In genomic region chr2:230575640-230576324, GRCh38 we compare ENCODE assay signal across 9 cellular contexts.
DNase-seq lines count a peak whose midpoint lies in the region; ATAC-seq and TF ChIP-seq lines count a peak whose summit lies in the region.
"Had no signal": no experiment of that assay in that cellular context is flagged by ENCODE, and none has a peak within 500 bp of the region (broad histone marks: within the 10 kb centered on the region; RNA-seq: fewer than 3 reads in every experiment).

No MANE protein-coding gene starts in this region.

- H3K4me1 Mint-ChIP-seq in activated CD4-positive, alpha-beta T cell treated with anti-CD3 and anti-CD28 coated beads for 36 hours, result peaks cover 9% of the 10 kb centered on the region
- peaks cover 4% of the 10 kb centered on the region for H3K4me1 Mint-ChIP-seq in endothelial cell (ENCODE audit: unreplicated experiment)

- H3K27me3 Mint-ChIP-seq in activated CD4-positive, alpha-beta T cell treated with anti-CD3 and anti-CD28 coated beads for 36 hours, result no peaks in the 10 kb centered on the region
- peaks cover 8% of the 10 kb centered on the region for H3K27me3 Mint-ChIP-seq in endothelial cell (ENCODE audit: unreplicated experiment)

- intact Hi-C loops in activated CD4-positive, alpha-beta T cell treated with anti-CD3 and anti-CD28 coated beads for 36 hours (cut with DNase I, micrococcal nuclease), result no loop called here
- intact Hi-C loops in upper lobe of right lung (cut with DNase I), result no loop called here
- intact Hi-C loops in uterus (cut with DNase I; ENCODE audit: low total_unique reads), result no loop called here

- no peak for TF ChIP-seq POLR2A in uterus (IDR thresholded peaks at IDR 0.05)

- H3K36me3 ChIP-seq in upper lobe of right lung (no peaks in the 10 kb centered on the region), uterus (no peaks in the 10 kb centered on the region), MG63 (no peaks in the 10 kb centered on the region)

- H3K27ac ChIP-seq in upper lobe of right lung (no peak overlapping the region), uterus (no peak overlapping the region)

- no peak overlapping the region for H3K4me3 ChIP-seq in upper lobe of right lung
- H3K4me3 ChIP-seq in uterus, result no peak overlapping the region
- H3K4me3 ChIP-seq in MG63, result no peak overlapping the region

- peaks cover 19% of the 10 kb centered on the region for H3K9me3 Mint-ChIP-seq in activated CD4-positive, alpha-beta T cell treated with anti-CD3 and anti-CD28 coated beads for 36 hours (ENCODE audit: low read depth)
- H3K9me3 Mint-ChIP-seq in endothelial cell (ENCODE audit: unreplicated experiment), result peaks cover 21% of the 10 kb centered on the region

- ATAC-seq in activated CD4-positive, alpha-beta T cell treated with anti-CD3 and anti-CD28 coated beads for 36 hours, result peak; percentile 98
- peak; percentile 54 for ATAC-seq in upper lobe of right lung
- no peak for ATAC-seq in GM18517 (IDR thresholded peaks at IDR 0.05; ENCODE audit: unreplicated experiment)

- POLR2A ChIA-PET in activated CD4-positive, alpha-beta T cell treated with anti-CD3 and anti-CD28 coated beads for 36 hours (lab: Charles Lee), result no interaction called here

- H3K27me3 ChIP-seq in upper lobe of right lung (no peaks in the 10 kb centered on the region), uterus (no peaks in the 10 kb centered on the region), MG63 (no peaks in the 10 kb centered on the region)

- peak; percentile 84 for DNase-seq in activated CD4-positive, alpha-beta T cell treated with anti-CD3 and anti-CD28 coated beads for 36 hours
- DNase-seq in activated CD4-positive, alpha-beta T cell treated with anti-CD3 and anti-CD28 coated beads for 1 hour, result no peak
- DNase-seq in activated CD8-positive, alpha-beta memory T cell treated with anti-CD3 and anti-CD28 coated beads for 1 hour (ENCODE audit: extremely low read depth in 1 of 2, low read depth in 1 of 2), result peak; percentile 29 to 32
- DNase-seq in endothelial cell (ENCODE audit: low spot score) (no peak), upper lobe of right lung (no peak), uterus (no peak), MG63 (no peak)
- DNase-seq: NCI-H69 had no signal

- H3K9me3 ChIP-seq in upper lobe of right lung, result no peaks in the 10 kb centered on the region
- no peaks in the 10 kb centered on the region for H3K9me3 ChIP-seq in uterus
- no peaks in the 10 kb centered on the region for H3K9me3 ChIP-seq in MG63

- H3K27ac Mint-ChIP-seq in activated CD4-positive, alpha-beta T cell treated with anti-CD3 and anti-CD28 coated beads for 36 hours, result peak overlapping the region; percentile 85
- no peak overlapping the region for H3K27ac Mint-ChIP-seq in endothelial cell (ENCODE audit: unreplicated experiment)

- peak overlapping the region; percentile 55 for H3K4me3 Mint-ChIP-seq in activated CD4-positive, alpha-beta T cell treated with anti-CD3 and anti-CD28 coated beads for 36 hours
- H3K4me3 Mint-ChIP-seq in endothelial cell (ENCODE audit: unreplicated experiment), result peak overlapping the region; percentile 21

- no peaks in the 10 kb centered on the region for H3K4me1 ChIP-seq in upper lobe of right lung
- no peaks in the 10 kb centered on the region for H3K4me1 ChIP-seq in uterus

- H3K36me3 Mint-ChIP-seq in activated CD4-positive, alpha-beta T cell treated with anti-CD3 and anti-CD28 coated beads for 36 hours (ENCODE audit: low read depth), result peaks cover 3% of the 10 kb centered on the region
- peaks cover 20% of the 10 kb centered on the region for H3K36me3 Mint-ChIP-seq in endothelial cell (ENCODE audit: low read depth, unreplicated experiment)

- CTCF ChIA-PET in activated CD4-positive, alpha-beta T cell treated with anti-CD3 and anti-CD28 coated beads for 36 hours (lab: Charles Lee), result interaction anchor here (0.6 to 1.6 kb wide), 3 partner anchors 20 to 84 kb away, joined by 3 to 4 read pairs (median 3); no protein-coding TSS in a partner anchor

- TF ChIP-seq CTCF in endothelial cell (IDR thresholded peaks at IDR 0.05; ENCODE audit: unreplicated experiment) (no peak), upper lobe of right lung (IDR thresholded peaks at IDR 0.05) (no peak), uterus (IDR thresholded peaks at IDR 0.05) (no peak)

Comparison
In these comparisons a context has a peak if more than half of its experiments do, and no peak if none do; other contexts are left out.
1. DNase-seq: peak in activated CD4-positive, alpha-beta T cell treated with anti-CD3 and anti-CD28 coated beads for 36 hours (single experiment) and activated CD8-positive, alpha-beta memory T cell treated with anti-CD3 and anti-CD28 coated beads for 1 hour (2 of 2); none in activated CD4-positive, alpha-beta T cell treated with anti-CD3 and anti-CD28 coated beads for 1 hour (single experiment), endothelial cell (single experiment), upper lobe of right lung (single experiment), uterus (0 of 2) and MG63 (single experiment).